8 cellular contexts compared by ENCODE assay signal in the genomic region with DNA sequence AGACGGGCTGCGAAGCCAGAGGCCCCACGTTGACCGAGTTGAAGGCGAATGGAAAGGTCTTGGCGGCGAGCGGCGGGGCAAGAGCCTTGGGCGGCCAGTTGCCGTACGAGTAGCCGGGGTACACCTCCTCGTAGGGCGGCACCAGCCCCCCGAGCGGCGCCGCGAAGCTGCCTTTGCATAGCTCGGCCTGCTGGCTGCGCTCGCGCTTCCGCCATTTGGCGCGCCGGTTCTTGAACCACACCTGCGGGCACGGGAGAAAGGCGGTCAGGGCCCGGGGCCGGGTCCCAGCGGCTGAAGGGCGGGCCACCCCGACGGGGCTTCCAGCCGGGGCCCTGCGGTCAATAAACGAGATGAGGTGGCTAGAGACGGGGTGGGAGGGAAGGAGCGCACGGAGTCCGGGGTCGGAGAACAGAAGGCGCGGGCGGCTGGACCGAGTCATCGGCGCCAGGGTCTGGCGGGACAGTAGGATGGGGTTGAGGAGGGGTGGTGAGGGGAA. TPM values are rescaled to one million over a fixed set of nuclear protein-coding genes. Genes with fewer than 3 reads are reported as not detected.
DNase-seq lines count a peak whose midpoint lies in the region; ATAC-seq, FAIRE-seq and TF ChIP-seq lines count a peak whose summit lies in the region.
"Had no signal": no experiment of that assay in that cellular context is flagged by ENCODE, and none has a peak within 500 bp of the region (broad histone marks: within the 10 kb centered on the region; RNA-seq: fewer than 3 reads in every experiment).

No MANE protein-coding gene starts in this region.

- ATAC-seq in GM19467 (IDR thresholded peaks at IDR 0.05; ENCODE audit: unreplicated experiment) = no peak

- peak; percentile 68 for FAIRE-seq in GM12891 (lab: Jason Lieb, UNC)

- CTCF ChIA-PET in RWPE1 (lab: Yijun Ruan, JAX) = interaction anchor here (0.7 to 14.3 kb wide), 23 partner anchors 9 to 348 kb away, joined by 3 to 370 read pairs (median 6); a partner anchor contains a TSS

- peak overlapping the region; percentile 66 to 86 (median 75) for H3K4me3 Mint-ChIP-seq in immature natural killer cell

- POLR2A ChIA-PET in RWPE1 (lab: Yijun Ruan, JAX; ENCODE audit: low non-redundant PET) = interaction anchor here (1.1 kb wide), 1 partner anchor 190 kb away, joined by 3 read pairs; a partner anchor contains a TSS

- no peak for TF ChIP-seq POLR2A in GM12891 (IDR thresholded peaks at IDR 0.05; ENCODE audit: low read depth, low read length)

- no peaks in the 10 kb centered on the region for H3K9me3 Mint-ChIP-seq in immature natural killer cell

- DNase-seq in GM12891 (ENCODE audit: insufficient read length, low spot score) (peak; percentile 63), RWPE1 (ENCODE audit: low spot score) (no peak), astrocyte of the hippocampus (ENCODE audit: low read depth, low spot score) (peak; percentile 77), immature natural killer cell (peak; percentile 35 to 42 (median 41)), glomerular visceral epithelial cell (ENCODE audit: extremely low spot score) (no peak)
- DNase-seq in stimulated activated CD4-positive, alpha-beta T cell treated with anti-CD3 and anti-CD28 coated beads, Interleukin-15, amount 100 ng/mL, for 48 hours (ENCODE audit: low read depth in 2 of 2) = peak; percentile 28 to 50

- no peak overlapping the region for H3K27ac ChIP-seq in RWPE1
- H3K27ac ChIP-seq: uterus had no signal

- H3K4me1 Mint-ChIP-seq in immature natural killer cell = peaks cover 21 to 30% of the 10 kb centered on the region in 2 donors

- H3K36me3 Mint-ChIP-seq in immature natural killer cell = no peaks in the 10 kb centered on the region

- TF ChIP-seq CTCF in RWPE1 (conservative IDR thresholded peaks at IDR 0.05; ENCODE audit: low read depth) = peak; percentile 37

- peaks cover 21 to 26% (median 25%) of the 10 kb centered on the region in 3 donors for H3K27me3 Mint-ChIP-seq in immature natural killer cell (ENCODE audit: low read depth in 3 of 3)

- no peak overlapping the region for H3K27ac Mint-ChIP-seq in immature natural killer cell

TF ChIP-seq in GM12891, 5 proteins besides CTCF, POLR2A, EP300 and RAD21:
- TF ChIP-seq TAF1 (IDR thresholded peaks at IDR 0.05; ENCODE audit: low read depth, low read length) (no peak), SPI1 (IDR thresholded peaks at IDR 0.05; ENCODE audit: low read depth, low read length) (no peak), POU2F2 (IDR thresholded peaks at IDR 0.05; ENCODE audit: low read depth, low read length) (no peak), PAX5 (IDR thresholded peaks at IDR 0.05; ENCODE audit: insufficient read depth, low read length, severe bottlenecking) (no peak), POLR2AphosphoS5 (IDR thresholded peaks at IDR 0.05; ENCODE audit: low read depth, low read length) (no peak)

RNA-seq across cellular contexts. Expression of a gene that starts 4.8 kb away (rescaled TPM):
- 0.06 TPM for polyA plus RNA-seq in GM12891 (2012; ENCODE audit: low read depth, missing spikeins)
- polyA plus RNA-seq in immature natural killer cell = not detected

RNA-seq across cellular contexts. Expression of a gene that starts 10.4 kb away (rescaled TPM):
- polyA plus RNA-seq in GM12891 (2012; ENCODE audit: low read depth, missing spikeins) = not detected
- polyA plus RNA-seq in immature natural killer cell = not detected

RNA-seq across cellular contexts. Expression of a gene that starts 14.4 kb away (rescaled TPM):
- polyA plus RNA-seq in GM12891 (2012; ENCODE audit: low read depth, missing spikeins) = 22.7 TPM
- 10 to 100 TPM in 1 of 3 donors, 1 to 10 TPM in 2; 3.5 to 23.2 (median 7.3) TPM for polyA plus RNA-seq in immature natural killer cell

Comparison
In these comparisons a context has a peak if more than half of its experiments do, and no peak if none do; other contexts are left out.
1. DNase-seq: peak in GM12891 (single experiment), astrocyte of the hippocampus (single experiment), immature natural killer cell (3 of 3) and stimulated activated CD4-positive, alpha-beta T cell treated with anti-CD3 and anti-CD28 coated beads, Interleukin-15, amount 100 ng/mL, for 48 hours (2 of 2); none in RWPE1 (single experiment) and glomerular visceral epithelial cell (single experiment).